In the genomic region with DNA sequence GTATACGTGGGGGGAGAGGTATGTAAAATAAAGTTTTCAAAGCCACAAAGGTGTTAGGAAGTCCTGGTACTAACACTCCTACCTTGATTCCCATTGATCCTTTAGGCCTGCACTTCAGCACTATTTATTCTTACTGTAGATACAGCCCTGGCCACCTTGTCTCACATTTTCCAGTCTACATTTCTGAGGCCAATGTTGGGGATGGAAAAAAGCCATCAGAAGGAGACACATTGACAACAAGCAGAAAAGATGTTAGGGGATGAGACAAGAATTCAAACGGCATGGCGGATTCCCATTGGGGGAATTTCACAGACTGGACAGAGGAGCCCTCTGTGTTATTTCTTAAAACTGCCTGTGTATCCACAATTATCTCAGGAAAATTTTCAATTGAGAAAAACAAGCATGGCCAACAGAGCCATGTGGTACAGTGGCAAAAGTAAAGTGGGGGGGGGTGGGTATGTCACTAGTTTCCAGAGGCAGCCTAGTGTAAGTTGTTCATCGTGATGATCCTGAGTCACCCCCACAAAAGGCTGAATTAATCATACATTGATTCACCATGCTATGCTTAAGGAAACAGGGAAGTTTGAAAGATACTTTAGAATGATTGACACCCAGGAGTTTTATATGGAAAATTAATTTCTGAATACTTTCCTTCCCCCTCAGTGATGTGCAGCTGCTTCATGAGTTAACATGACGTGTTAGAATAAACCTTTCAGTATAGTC, we compare ENCODE assay signal across 10 cellular contexts. TPM values are rescaled to one million over a fixed set of nuclear protein-coding genes. Genes with fewer than 3 reads are reported as not detected.
DNase-seq lines count a peak whose midpoint lies in the region; ATAC-seq and TF ChIP-seq lines count a peak whose summit lies in the region.
"Had no signal": no experiment of that assay in that cellular context is flagged by ENCODE, and none has a peak within 500 bp of the region (broad histone marks: within the 10 kb centered on the region; RNA-seq: fewer than 3 reads in every experiment).

No MANE protein-coding gene starts in this region.

- no peaks in the 10 kb centered on the region; the same call in 1 of the 2 replicates for H3K27me3 Mint-ChIP-seq in HFFc6 (ENCODE audit: insufficient read depth)

- no peak overlapping the region for H2BK15ac ChIP-seq in mesendoderm (replicated peaks; ENCODE audit: low read depth)

- no peak overlapping the region for H3K4me2 ChIP-seq in mesendoderm (ENCODE audit: low read length)

- ATAC-seq in HG02938 (IDR thresholded peaks at IDR 0.05; ENCODE audit: unreplicated experiment) = no peak
- ATAC-seq in HG03469 (IDR thresholded peaks at IDR 0.05; ENCODE audit: unreplicated experiment) = no peak

- H3K18ac ChIP-seq in mesendoderm (ENCODE audit: low read length) = peak overlapping the region; percentile 11

- WGBS in mesendoderm (ENCODE audit: extremely low coverage, insufficient coverage, low lambda C conversion rate) = no CpG with 5 or more reads among the region's 5 CpGs

- POLR2A ChIA-PET in A673 (lab: Charles Lee; ENCODE audit: low non-redundant PET) = no interaction called here

- H3K23ac ChIP-seq in mesendoderm (ENCODE audit: low read length) = no peak overlapping the region

- peaks cover 9% of the 10 kb centered on the region for H3K79me1 ChIP-seq in mesendoderm (ENCODE audit: low read length)

- H2BK5ac ChIP-seq in mesendoderm (ENCODE audit: low read length) = no peak overlapping the region

- peak overlapping the region; percentile 53 for H3K27ac ChIP-seq in ACC112 (ENCODE audit: low read depth, low read length)
- H3K27ac ChIP-seq in mesendoderm (ENCODE audit: low read depth, low read length) = no peak overlapping the region
- no peak overlapping the region for H3K27ac ChIP-seq in A673 (ENCODE audit: low read depth, low read length, poor library complexity, severe bottlenecking)

- peak overlapping the region; percentile 91 for H3K27ac Mint-ChIP-seq in HFFc6

- H2BK120ac ChIP-seq in mesendoderm (ENCODE audit: low read depth, low read length) = no peak overlapping the region

- H2AK5ac ChIP-seq in mesendoderm (ENCODE audit: low read length) = no peak overlapping the region

- DNase-seq in HFFc6 (peak; percentile 71), astrocyte of the spinal cord (ENCODE audit: low read depth, low spot score) (peak; percentile 45), mesendoderm (no peak), NCI-H82 treated with DMSO at 0.1 percent for 48 hours (lab: John Stamatoyannopoulos, UW; ENCODE audit: unreplicated experiment) (no peak), A673 (ENCODE audit: low spot score) (no peak)
- DNase-seq: DND-41 had no signal

- H3K9ac ChIP-seq in mesendoderm (ENCODE audit: low read length) = no peak overlapping the region
- H3K9ac ChIP-seq: parathyroid adenoma had no signal

- no peaks in the 10 kb centered on the region for H3K9me3 ChIP-seq in A673 (ENCODE audit: low read depth, low read length, poor library complexity, severe bottlenecking)

- no peak overlapping the region for H3K4ac ChIP-seq in mesendoderm (ENCODE audit: low read depth, low read length)

- H2AFZ ChIP-seq in ACC112 (ENCODE audit: low read length, unreplicated experiment) = no peak overlapping the region

- peaks cover 93% of the 10 kb centered on the region for H3K4me1 Mint-ChIP-seq in HFFc6 (ENCODE audit: low read depth)

- in situ Hi-C loops in astrocyte of the spinal cord (cut with HindIII; ENCODE audit: low sequenced_read_pairs) = no loop called here

- H4K8ac ChIP-seq in mesendoderm (ENCODE audit: low read depth, low read length) = no peak overlapping the region

- H3K9me3 Mint-ChIP-seq in HFFc6 = no peaks in the 10 kb centered on the region

- intact Hi-C loops in A673 (cut with micrococcal nuclease; ENCODE audit: unreplicated experiment) = no loop called here

- TF ChIP-seq CTCF in HFFc6 (IDR thresholded peaks at IDR 0.05) = no peak
- TF ChIP-seq CTCF in astrocyte of the spinal cord (IDR thresholded peaks at IDR 0.05; ENCODE audit: low read depth, low read length) = no peak
- TF ChIP-seq CTCF in A673 (conservative IDR thresholded peaks at IDR 0.05; ENCODE audit: low read depth, low read length) = no peak

- no peak overlapping the region for H3K4me3 ChIP-seq in ACC112 (ENCODE audit: low read depth, low read length)
- H3K4me3 ChIP-seq in astrocyte of the spinal cord (ENCODE audit: low read depth, low read length) = no peak overlapping the region
- no peak overlapping the region for H3K4me3 ChIP-seq in mesendoderm (ENCODE audit: low read length)
- no peak overlapping the region for H3K4me3 ChIP-seq in A673 (ENCODE audit: low read depth, low read length, poor library complexity, severe bottlenecking)

- CTCF ChIA-PET in A673 (lab: Charles Lee) = no interaction called here

- H3K79me2 ChIP-seq in ACC112 (ENCODE audit: control insufficient read depth, insufficient read depth, low read length, unreplicated experiment) (peaks cover 94% of the 10 kb centered on the region), mesendoderm (ENCODE audit: control insufficient read depth, insufficient read depth, low read length) (peaks cover 40% of the 10 kb centered on the region)

- BruUV-seq in A673 (replicated peaks; lab: Mats Ljungman, UMichigan) = no TSS peak

- H3K36me3 ChIP-seq in ACC112 (ENCODE audit: insufficient read depth, low read length) (no peaks in the 10 kb centered on the region), mesendoderm (ENCODE audit: control insufficient read depth, insufficient read depth, low read length) (no peaks in the 10 kb centered on the region), A673 (ENCODE audit: insufficient read depth, low read length, poor library complexity, severe bottlenecking) (no peaks in the 10 kb centered on the region)

- no peak overlapping the region for H3K4me3 Mint-ChIP-seq in HFFc6

- no peak overlapping the region for H4K5ac ChIP-seq in mesendoderm (ENCODE audit: low read length)

- H3K4me1 ChIP-seq in ACC112 (ENCODE audit: control insufficient read depth, insufficient read depth, low read length, unreplicated experiment) (peaks cover 53% of the 10 kb centered on the region), mesendoderm (ENCODE audit: control insufficient read depth, low read depth, low read length) (peaks cover 26% of the 10 kb centered on the region), A673 (ENCODE audit: insufficient read depth, low read length, poor library complexity, severe bottlenecking) (peaks cover 71% of the 10 kb centered on the region)

- peaks cover 4% of the 10 kb centered on the region; the same call in 1 of the 2 replicates for H3K36me3 Mint-ChIP-seq in HFFc6 (ENCODE audit: low read depth)

- peak overlapping the region; percentile 56 for H3K56ac ChIP-seq in mesendoderm (ENCODE audit: low read length)

- H3K27me3 ChIP-seq in ACC112 (ENCODE audit: insufficient read depth, low read length) = no peaks in the 10 kb centered on the region
- no peaks in the 10 kb centered on the region for H3K27me3 ChIP-seq in mesendoderm (ENCODE audit: insufficient read depth, low read length, poor library complexity)
- H3K27me3 ChIP-seq in A673 (replicated peaks; ENCODE audit: insufficient read depth, low read depth, low read length, poor library complexity) = no peaks in the 10 kb centered on the region

RNA-seq across cellular contexts. Expression of a gene that starts 40.5 kb away (rescaled TPM):
- 10 to 100 TPM; 17.5 to 23.5 (median 20.1) TPM for total RNA-seq in HFFc6 (2021; fragmentation: NEBNext Ultra II Directional; extraction: Animal tissue kit (Norgen Biotek cat#: 25700))
- 12.6 TPM for polyA plus RNA-seq in mesendoderm (2013, experiment 1 of 2)
- polyA plus RNA-seq in mesendoderm (2013, experiment 2 of 2) = 12.0 TPM
- 55.5 and 61.6 TPM in 2 replicates for total RNA-seq in A673 (2021)

Comparison
In these comparisons a context has a peak if more than half of its experiments do, and no peak if none do; other contexts are left out.
1. DNase-seq: peak in HFFc6 (single experiment) and astrocyte of the spinal cord (single experiment); none in mesendoderm (single experiment), NCI-H82 treated with DMSO at 0.1 percent for 48 hours (single experiment) and A673 (single experiment).